Comparison of ENCODE assay signal across 16 cellular contexts in the genomic region with DNA sequence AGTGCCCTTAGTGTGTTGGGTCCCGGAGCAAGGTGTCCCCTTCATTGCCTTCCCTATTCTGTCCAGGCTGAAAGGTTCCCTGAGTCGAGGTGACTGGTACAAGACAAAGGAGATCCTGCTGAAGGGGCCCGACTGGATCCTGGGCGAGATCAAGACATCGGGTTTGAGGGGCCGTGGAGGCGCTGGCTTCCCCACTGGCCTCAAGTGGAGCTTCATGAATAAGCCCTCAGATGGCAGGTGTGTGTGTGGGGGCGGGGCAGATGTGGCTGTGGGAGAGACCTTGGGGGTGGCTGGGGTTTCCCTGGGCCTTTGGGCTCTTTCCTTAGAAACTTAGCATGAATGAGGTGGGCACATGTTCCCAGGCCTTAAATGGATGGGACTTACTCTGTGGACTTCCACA. TPM values are rescaled to one million over a fixed set of nuclear protein-coding genes. Genes with fewer than 3 reads are reported as not detected.
DNase-seq lines count a peak whose midpoint lies in the region; ATAC-seq and TF ChIP-seq lines count a peak whose summit lies in the region.
"Had no signal": no experiment of that assay in that cellular context is flagged by ENCODE, and none has a peak within 500 bp of the region (broad histone marks: within the 10 kb centered on the region; RNA-seq: fewer than 3 reads in every experiment).

No MANE protein-coding gene starts in this region.

- H3T11ph ChIP-seq in H9 (ENCODE audit: low read length) = no peak overlapping the region

- no peak overlapping the region for H2BK12ac ChIP-seq in H9 (ENCODE audit: insufficient read length, low read depth, low read length)

- H2AK5ac ChIP-seq in H9 (ENCODE audit: insufficient read length, low read length) = no peak overlapping the region

- H3K23me2 ChIP-seq in H9 (ENCODE audit: insufficient read length, low read depth, low read length, poor library complexity, severe bottlenecking) = peaks cover 9% of the 10 kb centered on the region

- H3K56ac ChIP-seq in H9 (ENCODE audit: insufficient read length, low read depth, low read length) = no peak overlapping the region

- H2BK20ac ChIP-seq in H9 (ENCODE audit: low read depth, low read length, poor library complexity, severe bottlenecking) = no peak overlapping the region

- no peak overlapping the region for H4K8ac ChIP-seq in H9 (replicated peaks; ENCODE audit: insufficient read length, low read depth, low read length)

- DNase-seq in activated CD4-positive, alpha-beta T cell treated with anti-CD3 and anti-CD28 coated beads, Interleukin-2, amount 10 ng/mL, durations not matched to agents 7 days and 5 days = no peak
- DNase-seq in activated CD4-positive, alpha-beta T cell treated with anti-CD3 and anti-CD28 coated beads for 1 hour = no peak
- DNase-seq in H9 = no peak
- DNase-seq in activated naive CD4-positive, alpha-beta T cell treated with anti-CD3 and anti-CD28 coated beads, Interleukin-2, amount 50 U/mL, for 72 hours (ENCODE audit: low spot score in 2 of 2) = no peak
- no peak for DNase-seq in NCI-H2227 treated with DMSO at 0.1 percent for 48 hours (lab: John Stamatoyannopoulos, UW)
- DNase-seq in left lobe of liver (ENCODE audit: low spot score) = no peak
- DNase-seq: NCI-H187 treated with DMSO at 0.1 percent for 48 hours; NCI-H526; stimulated activated CD4-positive, alpha-beta T cell treated with anti-CD3 and anti-CD28 coated beads, Interleukin-1b, Interleukin-23, amount 100 ng/mL, for 48 hours; tibial artery had no signal

- H3K27ac ChIP-seq in H9 (ENCODE audit: insufficient read length, low read depth, low read length) = no peak overlapping the region
- H3K27ac ChIP-seq: body of pancreas, tibial artery had no signal

- H3K4me3 Mint-ChIP-seq in activated CD4-positive, alpha-beta T cell treated with anti-CD3 and anti-CD28 coated beads, Interleukin-2, amount 10 ng/mL, durations not matched to agents 7 days and 5 days = peak overlapping the region; percentile 93
- H3K4me3 Mint-ChIP-seq in H9 (peak overlapping the region; percentile 88 to 95; a peak in 4 of 5 replicates), nephron (peak overlapping the region; percentile 90 to 95 (median 93))

- no peak overlapping the region for H2AFZ ChIP-seq in H9 (ENCODE audit: low read length)

- CTCF ChIA-PET in activated CD4-positive, alpha-beta T cell treated with anti-CD3 and anti-CD28 coated beads, Interleukin-2, amount 10 ng/mL, durations not matched to agents 7 days and 5 days (lab: Charles Lee) = interaction anchor here (0.7 to 3.8 kb wide), 4 partner anchors 8 to 342 kb away, joined by 3 to 18 read pairs (median 4); a partner anchor contains a TSS

- H4K20me1 ChIP-seq in H9 (ENCODE audit: control insufficient read depth, insufficient read depth, insufficient read length) = no peaks in the 10 kb centered on the region

- POLR2A ChIA-PET in activated CD4-positive, alpha-beta T cell treated with anti-CD3 and anti-CD28 coated beads, Interleukin-2, amount 10 ng/mL, durations not matched to agents 7 days and 5 days (lab: Charles Lee) = interaction anchor here (0.6 kb wide), 1 partner anchor 210 kb away, joined by 5 read pairs; no protein-coding TSS in a partner anchor

- no peak overlapping the region for H3K9ac ChIP-seq in H9 (ENCODE audit: extremely low read depth, insufficient read length, low read length)

- H3K4me2 ChIP-seq in H9 (ENCODE audit: insufficient read depth, insufficient read length, low read length) = no peak overlapping the region

- no peaks in the 10 kb centered on the region for H3K4me1 ChIP-seq in H9 (ENCODE audit: insufficient read depth, low read length)

- H4K91ac ChIP-seq in H9 (ENCODE audit: insufficient read length, low read depth, low read length) = no peak overlapping the region

- H3K4me1 Mint-ChIP-seq in activated CD4-positive, alpha-beta T cell treated with anti-CD3 and anti-CD28 coated beads, Interleukin-2, amount 10 ng/mL, durations not matched to agents 7 days and 5 days = peaks cover 30% of the 10 kb centered on the region
- H3K4me1 Mint-ChIP-seq in H9 (peaks cover 29 to 31% of the 10 kb centered on the region in 2 experiments), nephron (peaks cover 6% of the 10 kb centered on the region)

- H3K9me3 ChIP-seq in H9 (ENCODE audit: control insufficient read depth, low read depth, low read length) = no peaks in the 10 kb centered on the region
- H3K9me3 ChIP-seq: body of pancreas, right atrium auricular region, tibial artery had no signal

- no peak for ATAC-seq in activated naive CD4-positive, alpha-beta T cell treated with anti-CD3 and anti-CD28 coated beads, Interleukin-2, amount 50 U/mL, for 72 hours
- ATAC-seq in left lobe of liver (no peak), HG03175 (IDR thresholded peaks at IDR 0.05; ENCODE audit: unreplicated experiment) (no peak)
- ATAC-seq: body of pancreas, left colon had no signal

- H3K14ac ChIP-seq in H9 (ENCODE audit: insufficient read depth, low read length) = no peak overlapping the region

- no CpG with 5 or more reads among the region's 8 CpGs for WGBS in H9 (ENCODE audit: extremely low coverage, insufficient read length, low lambda C conversion rate)

- H3K79me2 ChIP-seq in H9 (ENCODE audit: insufficient read depth, low read length) = no peaks in the 10 kb centered on the region

- no peaks in the 10 kb centered on the region for H3K27me3 Mint-ChIP-seq in activated CD4-positive, alpha-beta T cell treated with anti-CD3 and anti-CD28 coated beads, Interleukin-2, amount 10 ng/mL, durations not matched to agents 7 days and 5 days
- peaks cover 9% of the 10 kb centered on the region; the same call in 1 of the 2 replicates for H3K27me3 Mint-ChIP-seq in H9 (ENCODE audit: low read depth)
- no peaks in the 10 kb centered on the region for H3K27me3 Mint-ChIP-seq in nephron (ENCODE audit: low read depth)

- no peak overlapping the region for H4K5ac ChIP-seq in H9 (ENCODE audit: insufficient read length, low read depth, low read length)

- H2BK120ac ChIP-seq in H9 (ENCODE audit: low read depth, low read length, poor library complexity, severe bottlenecking) = no peak overlapping the region

- H3K27me3 ChIP-seq in H9 (ENCODE audit: insufficient read depth, low read length) = no peaks in the 10 kb centered on the region
- H3K27me3 ChIP-seq: body of pancreas, right atrium auricular region, tibial artery had no signal

- H3K9me3 Mint-ChIP-seq in activated CD4-positive, alpha-beta T cell treated with anti-CD3 and anti-CD28 coated beads, Interleukin-2, amount 10 ng/mL, durations not matched to agents 7 days and 5 days = no peaks in the 10 kb centered on the region
- H3K9me3 Mint-ChIP-seq in H9 = no peaks in the 10 kb centered on the region; a peak in 2 of 5 replicates
- no peaks in the 10 kb centered on the region for H3K9me3 Mint-ChIP-seq in activated naive CD4-positive, alpha-beta T cell treated with anti-CD3 and anti-CD28 coated beads, Interleukin-2, amount 50 U/mL, for 72 hours
- H3K9me3 Mint-ChIP-seq in nephron = no peaks in the 10 kb centered on the region

- peaks cover 29% of the 10 kb centered on the region for H3K36me3 Mint-ChIP-seq in activated CD4-positive, alpha-beta T cell treated with anti-CD3 and anti-CD28 coated beads, Interleukin-2, amount 10 ng/mL, durations not matched to agents 7 days and 5 days (ENCODE audit: low read depth)
- H3K36me3 Mint-ChIP-seq in H9 (ENCODE audit: insufficient read depth in 1 of 3, low read depth in 3 of 3) = peaks cover 13 to 38% (median 35%) of the 10 kb centered on the region in 3 experiments
- H3K36me3 Mint-ChIP-seq in activated naive CD4-positive, alpha-beta T cell treated with anti-CD3 and anti-CD28 coated beads, Interleukin-2, amount 50 U/mL, for 72 hours = peaks cover 6 to 17% of the 10 kb centered on the region in 2 donors
- H3K36me3 Mint-ChIP-seq in nephron (ENCODE audit: low read depth) = peaks cover 13% of the 10 kb centered on the region

- no peak overlapping the region for H2BK5ac ChIP-seq in H9 (ENCODE audit: insufficient read length, low read length)

- peak overlapping the region; percentile 93 for H3K27ac Mint-ChIP-seq in activated CD4-positive, alpha-beta T cell treated with anti-CD3 and anti-CD28 coated beads, Interleukin-2, amount 10 ng/mL, durations not matched to agents 7 days and 5 days
- H3K27ac Mint-ChIP-seq in H9 (peak overlapping the region in 1 of 3 experiments; percentile 81; a peak in 1 of 7 replicates), nephron (no peak overlapping the region)
- peak overlapping the region; percentile 25 to 82 for H3K27ac Mint-ChIP-seq in activated naive CD4-positive, alpha-beta T cell treated with anti-CD3 and anti-CD28 coated beads, Interleukin-2, amount 50 U/mL, for 72 hours

- no peak overlapping the region for H3K4ac ChIP-seq in H9 (ENCODE audit: low read depth, low read length)

- no peak overlapping the region for H3K23ac ChIP-seq in H9 (ENCODE audit: insufficient read length, low read depth, low read length)

- TF ChIP-seq CTCF in H9 (conservative IDR thresholded peaks at IDR 0.05) (no peak), nephron (IDR thresholded peaks at IDR 0.05; ENCODE audit: unreplicated experiment in 3 of 3) (no peak)

- no peaks in the 10 kb centered on the region for H3K79me1 ChIP-seq in H9 (ENCODE audit: insufficient read depth, low read depth, low read length, poor library complexity, severe bottlenecking)

- no peak overlapping the region for H3K18ac ChIP-seq in H9 (ENCODE audit: insufficient read length, low read depth, low read length)

- H2BK15ac ChIP-seq in H9 (ENCODE audit: low read depth, low read length) = no peak overlapping the region

RNA-seq across cellular contexts. Expression of a gene that starts 1.8 kb away (rescaled TPM):
- total RNA-seq in activated CD4-positive, alpha-beta T cell treated with anti-CD3 and anti-CD28 coated beads, Interleukin-2, amount 10 ng/mL, durations not matched to agents 7 days and 5 days = 100 to 1,000 TPM; 204 to 228 TPM
- total RNA-seq in H9 (2021) (152 and 154 TPM in 2 replicates), left lobe of liver (192 TPM)
- 100 to 1,000 TPM; 237 to 286 TPM for total RNA-seq in activated naive CD4-positive, alpha-beta T cell treated with anti-CD3 and anti-CD28 coated beads, Interleukin-2, amount 50 U/mL, for 72 hours

RNA-seq across cellular contexts. Expression of a gene that starts 21.3 kb away (rescaled TPM):
- total RNA-seq in activated CD4-positive, alpha-beta T cell treated with anti-CD3 and anti-CD28 coated beads, Interleukin-2, amount 10 ng/mL, durations not matched to agents 7 days and 5 days = 1 to 10 TPM; 7.3 to 8.8 TPM
- total RNA-seq in H9 (2021) = 6.5 and 6.8 TPM in 2 replicates
- 10 to 100 TPM; 27.6 to 37.3 TPM for total RNA-seq in activated naive CD4-positive, alpha-beta T cell treated with anti-CD3 and anti-CD28 coated beads, Interleukin-2, amount 50 U/mL, for 72 hours
- total RNA-seq in left lobe of liver = 41.6 TPM

RNA-seq across cellular contexts. Expression of a gene that starts 24.9 kb away (rescaled TPM):
- total RNA-seq in activated CD4-positive, alpha-beta T cell treated with anti-CD3 and anti-CD28 coated beads, Interleukin-2, amount 10 ng/mL, durations not matched to agents 7 days and 5 days = 100 to 1,000 TPM; 194 to 209 TPM
- total RNA-seq in H9 (2021) (1,469 and 1,513 TPM in 2 replicates), left lobe of liver (30.9 TPM)
- 100 to 1,000 TPM; 247 to 466 TPM for total RNA-seq in activated naive CD4-positive, alpha-beta T cell treated with anti-CD3 and anti-CD28 coated beads, Interleukin-2, amount 50 U/mL, for 72 hours

RNA-seq across cellular contexts. Expression of a gene that starts 31.1 kb away (rescaled TPM):
- not detected for total RNA-seq in activated CD4-positive, alpha-beta T cell treated with anti-CD3 and anti-CD28 coated beads, Interleukin-2, amount 10 ng/mL, durations not matched to agents 7 days and 5 days
- total RNA-seq in H9 (2021) (not detected in 2 replicates), left lobe of liver (0.15 TPM)
- not detected for total RNA-seq in activated naive CD4-positive, alpha-beta T cell treated with anti-CD3 and anti-CD28 coated beads, Interleukin-2, amount 50 U/mL, for 72 hours
- total RNA-seq: A673, body of pancreas, right atrium auricular region had no signal

RNA-seq across cellular contexts. Expression of a gene that starts 42.0 kb away (rescaled TPM):
- total RNA-seq in activated CD4-positive, alpha-beta T cell treated with anti-CD3 and anti-CD28 coated beads, Interleukin-2, amount 10 ng/mL, durations not matched to agents 7 days and 5 days = under 1 TPM; 0.44 to 0.47 TPM
- total RNA-seq in H9 (2021) (not detected in 2 replicates), left lobe of liver (9.7 TPM)
- total RNA-seq in activated naive CD4-positive, alpha-beta T cell treated with anti-CD3 and anti-CD28 coated beads, Interleukin-2, amount 50 U/mL, for 72 hours = under 1 TPM in 1 of 2 donors, not detected in 1; 0.18 TPM
- total RNA-seq: A673, right atrium auricular region had no signal

Comparison
In these comparisons a context has a peak if more than half of its experiments do, and no peak if none do; other contexts are left out.
1. H3K27ac Mint-ChIP-seq: peak in activated CD4-positive, alpha-beta T cell treated with anti-CD3 and anti-CD28 coated beads, Interleukin-2, amount 10 ng/mL, durations not matched to agents 7 days and 5 days (single experiment) and activated naive CD4-positive, alpha-beta T cell treated with anti-CD3 and anti-CD28 coated beads, Interleukin-2, amount 50 U/mL, for 72 hours (2 of 2); none in nephron (0 of 3).
2. Peak in every context shown above with its lines, with median percentiles within 50 percentile points of each other: H3K4me3 Mint-ChIP-seq.